ENCODE assay signal across 24 cellular contexts in genomic region chr14:66645716-66646115, GRCh38.
A peak's percentile ranks its signal among the peaks of the same experiment; 100 is the strongest.
DNase-seq lines count a peak whose midpoint lies in the region; ATAC-seq, FAIRE-seq and TF ChIP-seq lines count a peak whose summit lies in the region.
"Had no signal": no experiment of that assay in that cellular context is flagged by ENCODE, and none has a peak within 500 bp of the region (broad histone marks: within the 10 kb centered on the region; RNA-seq: fewer than 3 reads in every experiment).

No MANE protein-coding gene starts in this region.

- H3K4me1 Mint-ChIP-seq in Calu3 (ENCODE audit: low read depth, unreplicated experiment) = peaks cover 56% of the 10 kb centered on the region

- DNase-seq in Calu3 (no peak), HTR-8/SVneo (ENCODE audit: insufficient read length, low spot score) (peak; percentile 71), SW480 (ENCODE audit: low spot score) (peak; percentile 81), glomerular visceral epithelial cell (ENCODE audit: extremely low spot score) (peak; percentile 52), NCI-H2107 (lab: John Stamatoyannopoulos, UW) (no peak)
- no peak for DNase-seq in stimulated activated CD4-positive, alpha-beta T cell treated with anti-CD3 and anti-CD28 coated beads, Interleukin-15, amount 100 ng/mL, for 24 hours
- DNase-seq: activated CD4-positive, alpha-beta T cell treated with anti-CD3 and anti-CD28 coated beads for 4 hours; anterior cingulate cortex; central memory CD4-positive, alpha-beta T cell; heart right ventricle; MG63; natural killer cell; NCI-H1417; NCI-H510A; NK-92 treated with Interleukin-12 subunit alpha and Interleukin-12 subunit beta, amount 100 ng/mL, for 24 hours; retina; T-helper 17 cell; upper lobe of right lung had no signal

- peaks cover 2% of the 10 kb centered on the region for H3K9me3 Mint-ChIP-seq in Calu3 (ENCODE audit: low read depth, unreplicated experiment)
- H3K9me3 Mint-ChIP-seq: dendritic cell treated with granulocyte-macrophage colony-stimulating factor and Interleukin-4, amounts not matched to agents 40 ng/mL and 50 ng/mL, for 4 days; natural killer cell had no signal

- no TSS peak for BruUV-seq in Calu3 (replicated peaks; lab: Mats Ljungman, UMichigan)

- no peak for TF ChIP-seq CTCF in Calu3 (IDR thresholded peaks at IDR 0.05; ENCODE audit: unreplicated experiment)

- no peak for ATAC-seq in GM18909 (IDR thresholded peaks at IDR 0.05; ENCODE audit: poor library complexity, unreplicated experiment)
- no peak for ATAC-seq in GM21360 (IDR thresholded peaks at IDR 0.05; ENCODE audit: unreplicated experiment)
- ATAC-seq: HCT116, heart right ventricle, left lung, natural killer cell, T-helper 17 cell, upper lobe of right lung had no signal

- intact Hi-C loops in Calu3 (cut with micrococcal nuclease; ENCODE audit: unreplicated experiment) = no loop called here

- H3K4me3 Mint-ChIP-seq in Calu3 (ENCODE audit: low read depth, unreplicated experiment) = no peak overlapping the region
- H3K4me3 Mint-ChIP-seq: activated naive CD4-positive, alpha-beta T cell treated with anti-CD3 and anti-CD28 coated beads, Interleukin-2, amount 50 U/mL, for 24 hours; dendritic cell treated with granulocyte-macrophage colony-stimulating factor and Interleukin-4, amounts not matched to agents 40 ng/mL and 50 ng/mL, for 4 days; natural killer cell; T-helper 17 cell had no signal

- H3K27ac Mint-ChIP-seq in Calu3 (ENCODE audit: unreplicated experiment) = peak overlapping the region; percentile 73
- H3K27ac Mint-ChIP-seq: activated naive CD4-positive, alpha-beta T cell treated with anti-CD3 and anti-CD28 coated beads, Interleukin-2, amount 50 U/mL, for 24 hours; dendritic cell treated with granulocyte-macrophage colony-stimulating factor and Interleukin-4, amounts not matched to agents 40 ng/mL and 50 ng/mL, for 4 days; natural killer cell; T-helper 17 cell had no signal

- H3K27me3 Mint-ChIP-seq in Calu3 (ENCODE audit: unreplicated experiment) = no peaks in the 10 kb centered on the region
- H3K27me3 Mint-ChIP-seq: activated naive CD4-positive, alpha-beta T cell treated with anti-CD3 and anti-CD28 coated beads, Interleukin-2, amount 50 U/mL, for 24 hours; dendritic cell treated with granulocyte-macrophage colony-stimulating factor and Interleukin-4, amounts not matched to agents 40 ng/mL and 50 ng/mL, for 4 days; T-helper 17 cell had no signal

- peak; percentile 88 for FAIRE-seq in HTR-8/SVneo (lab: Jason Lieb, UNC)

- CTCF ChIA-PET in Calu3 (lab: Charles Lee) = no interaction called here

- H3K36me3 Mint-ChIP-seq in Calu3 (ENCODE audit: insufficient read depth, unreplicated experiment) = no peaks in the 10 kb centered on the region
- H3K36me3 Mint-ChIP-seq: natural killer cell had no signal

Comparison
In these comparisons a context has a peak if more than half of its experiments do, and no peak if none do; other contexts are left out.
1. DNase-seq: peak in HTR-8/SVneo (single experiment), SW480 (single experiment) and glomerular visceral epithelial cell (single experiment); none in Calu3 (single experiment), stimulated activated CD4-positive, alpha-beta T cell treated with anti-CD3 and anti-CD28 coated beads, Interleukin-15, amount 100 ng/mL, for 24 hours (single experiment) and NCI-H2107 (single experiment).